In the genomic region with DNA sequence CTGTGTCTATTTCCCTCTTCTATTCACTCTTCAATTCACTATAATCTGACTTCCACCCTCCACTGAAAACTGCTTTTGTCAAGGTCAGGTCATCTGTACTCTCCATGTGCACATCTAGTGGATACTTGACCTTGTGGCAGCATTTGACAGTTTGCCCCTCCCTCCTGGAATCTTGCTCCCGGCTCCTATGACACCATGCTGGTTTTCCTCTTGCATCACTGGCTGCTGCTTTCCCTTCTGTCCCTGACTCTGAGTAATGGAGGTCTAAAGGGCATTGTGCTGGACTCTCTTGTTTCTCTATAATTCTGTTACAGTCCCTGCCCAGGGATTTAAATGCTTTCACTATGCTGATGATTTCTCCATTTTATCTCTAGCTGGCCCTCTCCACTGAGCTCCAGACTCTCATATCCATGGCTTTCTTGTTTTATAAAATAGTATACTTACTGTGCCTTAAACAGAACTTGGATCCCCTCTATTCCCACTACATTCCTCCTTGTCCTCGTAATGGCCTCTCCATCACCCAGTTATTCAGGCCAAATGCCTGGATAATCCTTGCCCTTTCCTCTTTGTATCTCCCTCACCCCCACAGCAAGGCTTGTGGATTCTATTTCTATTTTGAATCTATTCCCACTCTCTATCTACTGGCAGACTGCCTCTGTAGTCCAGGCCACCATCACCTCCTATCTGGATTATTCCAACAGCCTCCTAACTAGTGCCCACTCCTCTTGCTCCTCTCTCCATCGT, we compare ENCODE assay signal across 12 cellular contexts. TPM values are rescaled to one million over a fixed set of nuclear protein-coding genes. Genes with fewer than 3 reads are reported as not detected.
DNase-seq lines count a peak whose midpoint lies in the region; TF ChIP-seq lines count a peak whose summit lies in the region.
"Had no signal": no experiment of that assay in that cellular context is flagged by ENCODE, and none has a peak within 500 bp of the region (broad histone marks: within the 10 kb centered on the region; RNA-seq: fewer than 3 reads in every experiment).

No MANE protein-coding gene starts in this region.

- DNase-seq in GM03348 (ENCODE audit: low spot score) = peak; percentile 76
- DNase-seq in RWPE1 (ENCODE audit: low spot score) = peak; percentile 19
- peak; percentile 14 for DNase-seq in glomerular visceral epithelial cell (ENCODE audit: extremely low spot score)
- no peak for DNase-seq in medulla oblongata (ENCODE audit: extremely low spot score)
- DNase-seq in NCI-H748 treated with DMSO at 0.1 percent for 48 hours (lab: John Stamatoyannopoulos, UW) = no peak
- no peak for DNase-seq in germinal center (ENCODE audit: low spot score)
- no peak for DNase-seq in activated T-helper 1 cell treated with anti-CD3 and anti-CD28 coated beads, Interleukin-12 subunit alpha, Interleukin-12 subunit beta, Interleukin-2, Interleukin-4 antibody, amounts not matched to agents 30 ng/mL and 10 ng/mL and 1 ng/mL, durations not matched to agents 14 hours and 24 hours and 36 hours (ENCODE audit: low spot score)
- DNase-seq: activated CD8-positive, alpha-beta memory T cell treated with anti-CD3 and anti-CD28 coated beads, Interleukin-2, amount 10 ng/mL, durations not matched to agents 7 days and 5 days; NCI-H2107; spleen had no signal

- CTCF ChIA-PET in RWPE1 (lab: Yijun Ruan, JAX) = no interaction called here

- H3K27me3 Mint-ChIP-seq in activated T-helper 1 cell treated with anti-CD3 and anti-CD28 coated beads, Interleukin-12 subunit alpha, Interleukin-12 subunit beta, Interleukin-2, Interleukin-4 antibody, amounts not matched to agents 30 ng/mL and 10 ng/mL and 1 ng/mL, durations not matched to agents 14 hours and 24 hours and 36 hours (ENCODE audit: insufficient read depth) = no peaks in the 10 kb centered on the region
- H3K27me3 Mint-ChIP-seq: activated CD8-positive, alpha-beta memory T cell treated with anti-CD3 and anti-CD28 coated beads, Interleukin-2, amount 10 ng/mL, durations not matched to agents 7 days and 5 days had no signal

- no peak overlapping the region for H3K27ac Mint-ChIP-seq in activated T-helper 1 cell treated with anti-CD3 and anti-CD28 coated beads, Interleukin-12 subunit alpha, Interleukin-12 subunit beta, Interleukin-2, Interleukin-4 antibody, amounts not matched to agents 30 ng/mL and 10 ng/mL and 1 ng/mL, durations not matched to agents 14 hours and 24 hours and 36 hours
- H3K27ac Mint-ChIP-seq: activated CD8-positive, alpha-beta memory T cell treated with anti-CD3 and anti-CD28 coated beads, Interleukin-2, amount 10 ng/mL, durations not matched to agents 7 days and 5 days had no signal

- no peak for TF ChIP-seq CTCF in RWPE1 (conservative IDR thresholded peaks at IDR 0.05; ENCODE audit: low read depth)

- peaks cover 3% of the 10 kb centered on the region for H3K4me1 ChIP-seq in rectal smooth muscle tissue (ENCODE audit: control insufficient read depth, insufficient read depth, low read length)

- no peak overlapping the region for H3K9ac ChIP-seq in rectal smooth muscle tissue (ENCODE audit: low read length)

- POLR2A ChIA-PET in RWPE1 (lab: Yijun Ruan, JAX; ENCODE audit: low non-redundant PET) = no interaction called here

- H3K9me3 Mint-ChIP-seq in activated T-helper 1 cell treated with anti-CD3 and anti-CD28 coated beads, Interleukin-12 subunit alpha, Interleukin-12 subunit beta, Interleukin-2, Interleukin-4 antibody, amounts not matched to agents 30 ng/mL and 10 ng/mL and 1 ng/mL, durations not matched to agents 14 hours and 24 hours and 36 hours = no peaks in the 10 kb centered on the region

- peaks cover 4% of the 10 kb centered on the region for H3K36me3 ChIP-seq in rectal smooth muscle tissue (ENCODE audit: control insufficient read depth, insufficient read depth, low read length)

- H3K27ac ChIP-seq in RWPE1 (no peak overlapping the region), rectal smooth muscle tissue (ENCODE audit: low read depth, low read length) (peak overlapping the region; percentile 59)
- H3K27ac ChIP-seq: epithelial cell of prostate had no signal

- H3K27me3 ChIP-seq in rectal smooth muscle tissue (ENCODE audit: control insufficient read depth, insufficient read depth, low read length) = no peaks in the 10 kb centered on the region
- H3K27me3 ChIP-seq: spleen had no signal

- H3K4me3 Mint-ChIP-seq in activated T-helper 1 cell treated with anti-CD3 and anti-CD28 coated beads, Interleukin-12 subunit alpha, Interleukin-12 subunit beta, Interleukin-2, Interleukin-4 antibody, amounts not matched to agents 30 ng/mL and 10 ng/mL and 1 ng/mL, durations not matched to agents 14 hours and 24 hours and 36 hours = no peak overlapping the region
- H3K4me3 Mint-ChIP-seq: activated CD8-positive, alpha-beta memory T cell treated with anti-CD3 and anti-CD28 coated beads, Interleukin-2, amount 10 ng/mL, durations not matched to agents 7 days and 5 days had no signal

- no peaks in the 10 kb centered on the region for H3K4me1 Mint-ChIP-seq in activated T-helper 1 cell treated with anti-CD3 and anti-CD28 coated beads, Interleukin-12 subunit alpha, Interleukin-12 subunit beta, Interleukin-2, Interleukin-4 antibody, amounts not matched to agents 30 ng/mL and 10 ng/mL and 1 ng/mL, durations not matched to agents 14 hours and 24 hours and 36 hours (ENCODE audit: low read depth)

- H3K36me3 Mint-ChIP-seq in activated T-helper 1 cell treated with anti-CD3 and anti-CD28 coated beads, Interleukin-12 subunit alpha, Interleukin-12 subunit beta, Interleukin-2, Interleukin-4 antibody, amounts not matched to agents 30 ng/mL and 10 ng/mL and 1 ng/mL, durations not matched to agents 14 hours and 24 hours and 36 hours (ENCODE audit: low read depth) = peaks cover 4% of the 10 kb centered on the region

- H3K4me3 ChIP-seq in rectal smooth muscle tissue (ENCODE audit: low read length) = no peak overlapping the region
- H3K4me3 ChIP-seq: spleen had no signal

- intact Hi-C loops in activated T-helper 1 cell treated with anti-CD3 and anti-CD28 coated beads, Interleukin-12 subunit alpha, Interleukin-12 subunit beta, Interleukin-2, Interleukin-4 antibody, amounts not matched to agents 30 ng/mL and 10 ng/mL and 1 ng/mL, durations not matched to agents 14 hours and 24 hours and 36 hours (cut with micrococcal nuclease) = no loop called here

RNA-seq across cellular contexts. Expression of gene PODN, which starts 36.8 kb away (rescaled TPM):
- total RNA-seq in activated T-helper 1 cell treated with anti-CD3 and anti-CD28 coated beads, Interleukin-12 subunit alpha, Interleukin-12 subunit beta, Interleukin-2, Interleukin-4 antibody, amounts not matched to agents 30 ng/mL and 10 ng/mL and 1 ng/mL, durations not matched to agents 14 hours and 24 hours and 36 hours = not detected in 2 replicates
- total RNA-seq: activated CD8-positive, alpha-beta memory T cell treated with anti-CD3 and anti-CD28 coated beads, Interleukin-2, amount 10 ng/mL, durations not matched to agents 7 days and 5 days had no signal

Comparison
In these comparisons a context has a peak if more than half of its experiments do, and no peak if none do; other contexts are left out.
1. DNase-seq: peak in GM03348 (single experiment), RWPE1 (single experiment) and glomerular visceral epithelial cell (single experiment); none in medulla oblongata (single experiment), NCI-H748 treated with DMSO at 0.1 percent for 48 hours (single experiment), germinal center (single experiment) and activated T-helper 1 cell treated with anti-CD3 and anti-CD28 coated beads, Interleukin-12 subunit alpha, Interleukin-12 subunit beta, Interleukin-2, Interleukin-4 antibody, amounts not matched to agents 30 ng/mL and 10 ng/mL and 1 ng/mL, durations not matched to agents 14 hours and 24 hours and 36 hours (single experiment).